Comparison of ENCODE assay signal across 28 cellular contexts in the genomic region with DNA sequence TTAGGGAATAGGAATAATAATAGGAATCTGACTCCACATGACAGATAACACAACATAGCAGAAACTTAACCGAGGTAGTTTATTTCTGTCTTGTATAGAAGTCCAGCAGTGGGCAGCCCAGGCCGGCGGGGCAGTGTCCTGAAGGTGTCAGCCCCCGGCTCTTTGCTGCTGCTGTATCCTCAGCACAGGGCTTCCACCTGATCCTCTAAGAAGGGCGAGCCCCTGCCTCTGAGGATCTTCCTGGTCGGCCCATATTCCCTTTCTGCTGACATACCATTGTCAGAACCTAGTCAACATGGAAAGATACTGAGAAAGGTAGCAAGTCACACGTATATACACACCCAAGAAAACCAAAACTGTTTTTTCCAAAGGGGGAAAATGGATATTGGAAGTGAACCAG. TPM values are rescaled to one million over a fixed set of nuclear protein-coding genes. Genes with fewer than 3 reads are reported as not detected.
DNase-seq lines count a peak whose midpoint lies in the region; ATAC-seq, FAIRE-seq and TF ChIP-seq lines count a peak whose summit lies in the region.
"Had no signal": no experiment of that assay in that cellular context is flagged by ENCODE, and none has a peak within 500 bp of the region (broad histone marks: within the 10 kb centered on the region; RNA-seq: fewer than 3 reads in every experiment).

No MANE protein-coding gene starts in this region.

- no peaks in the 10 kb centered on the region for H3K27me3 ChIP-seq in K562 (ENCODE audit: control insufficient read depth in 2 of 2, insufficient read depth in 2 of 2, low read length in 2 of 2)
- H3K27me3 ChIP-seq in psoas muscle (ENCODE audit: insufficient read depth in 3 of 3, low read length in 2 of 3), result no peaks in the 10 kb centered on the region
- H3K27me3 ChIP-seq: esophagus muscularis mucosa, transverse colon had no signal

- intact Hi-C loops in K562 (cut with micrococcal nuclease), result no loop called here
- intact Hi-C loops in psoas muscle (cut with DNase I), result no loop called here

- no peaks in the 10 kb centered on the region for H3K9me3 Mint-ChIP-seq in activated T-cell treated with anti-CD3 and anti-CD28 coated beads, Interleukin-2, amount 50 U/mL, for 72 hours
- no peaks in the 10 kb centered on the region for H3K9me3 Mint-ChIP-seq in stimulated activated naive B cell treated with anti-CD40 and anti-IgM and Interleukin-4, amounts not matched to agents 10 μg/mL and 1 μg/mL and 100 μg/mL, for 72 hours
- H3K9me3 Mint-ChIP-seq: stimulated activated naive CD8-positive, alpha-beta T cell treated with anti-CD3 and anti-CD28 coated beads, Interleukin-15, amount 100 ng/mL, for 72 hours; T-helper 2 cell treated with Interferon-gamma antibody and Interleukin-4, amounts not matched to agents 5 μg/mL and 100 μg/mL, for 36 hours; WTC11 had no signal

- POLR2A ChIA-PET in K562 (lab: Yijun Ruan, JAX), result no interaction called here

- H3K27ac Mint-ChIP-seq in activated T-cell treated with anti-CD3 and anti-CD28 coated beads, Interleukin-2, amount 50 U/mL, for 72 hours, result peak overlapping the region; percentile 40
- H3K27ac Mint-ChIP-seq in stimulated activated naive B cell treated with anti-CD40 and anti-IgM and Interleukin-4, amounts not matched to agents 10 μg/mL and 1 μg/mL and 100 μg/mL, for 72 hours, result no peak overlapping the region
- H3K27ac Mint-ChIP-seq: stimulated activated naive CD8-positive, alpha-beta T cell treated with anti-CD3 and anti-CD28 coated beads, Interleukin-15, amount 100 ng/mL, for 72 hours; T-helper 2 cell treated with Interferon-gamma antibody and Interleukin-4, amounts not matched to agents 5 μg/mL and 100 μg/mL, for 36 hours; WTC11 had no signal

- H3K4me3 Mint-ChIP-seq in activated T-cell treated with anti-CD3 and anti-CD28 coated beads, Interleukin-2, amount 50 U/mL, for 72 hours, result peak overlapping the region; percentile 10 to 52
- peak overlapping the region in 1 of 2 donors; percentile 6 for H3K4me3 Mint-ChIP-seq in stimulated activated naive B cell treated with anti-CD40 and anti-IgM and Interleukin-4, amounts not matched to agents 10 μg/mL and 1 μg/mL and 100 μg/mL, for 72 hours
- H3K4me3 Mint-ChIP-seq: T-helper 2 cell treated with Interferon-gamma antibody and Interleukin-4, amounts not matched to agents 5 μg/mL and 100 μg/mL, for 36 hours; WTC11 had no signal

- H3K36me3 Mint-ChIP-seq in activated T-cell treated with anti-CD3 and anti-CD28 coated beads, Interleukin-2, amount 50 U/mL, for 72 hours (ENCODE audit: insufficient read depth in 2 of 2), result peaks cover 16 to 25% of the 10 kb centered on the region in 2 donors
- H3K36me3 Mint-ChIP-seq in stimulated activated naive B cell treated with anti-CD40 and anti-IgM and Interleukin-4, amounts not matched to agents 10 μg/mL and 1 μg/mL and 100 μg/mL, for 72 hours, result peaks cover 43 to 59% of the 10 kb centered on the region in 2 donors

- TF ChIP-seq EP300 in K562 (IDR thresholded peaks at IDR 0.05; ENCODE audit: low read length), result no peak

- CTCF ChIA-PET in K562 (lab: Yijun Ruan, JAX; ENCODE audit: low intra/inter-chr PET ratio), result no interaction called here

- peaks cover 39% of the 10 kb centered on the region for H3K36me3 ChIP-seq in K562 (ENCODE audit: control insufficient read depth, insufficient read depth, low read length)
- H3K36me3 ChIP-seq in psoas muscle (ENCODE audit: insufficient read depth in 1 of 2, low read depth in 1 of 2), result peaks cover 3 to 44% of the 10 kb centered on the region in 2 donors
- H3K36me3 ChIP-seq: transverse colon had no signal

- H3K4me2 ChIP-seq in K562 (ENCODE audit: insufficient read depth, low read length), result no peak overlapping the region

- H3K9me1 ChIP-seq in K562 (ENCODE audit: control insufficient read depth, insufficient read depth, low read length), result no peaks in the 10 kb centered on the region

- H3K9me3 ChIP-seq in K562 (replicated peaks; ENCODE audit: control insufficient read depth, insufficient read depth, low read depth, low read length), result no peaks in the 10 kb centered on the region
- H3K9me3 ChIP-seq in psoas muscle, result no peaks in the 10 kb centered on the region
- H3K9me3 ChIP-seq: esophagus muscularis mucosa, transverse colon had no signal

- TF ChIP-seq POLR2A in H54 (IDR thresholded peaks at IDR 0.05; ENCODE audit: low read depth, low read length), result no peak
- TF ChIP-seq POLR2A in K562 (conservative IDR thresholded peaks at IDR 0.05), result no peak

- no peaks in the 10 kb centered on the region; the same call in 2 of the 3 replicates for H3K79me2 ChIP-seq in K562 (ENCODE audit: control insufficient read depth, insufficient read depth, low read length)
- H3K79me2 ChIP-seq: parathyroid adenoma had no signal

- ATAC-seq in activated T-cell treated with anti-CD3 and anti-CD28 coated beads, Interleukin-2, amount 50 U/mL, for 72 hours (replicated peaks in 1 of 2), result no peak
- ATAC-seq in K562, result peak; percentile 45; the same call in 1 of the 3 replicates
- ATAC-seq in psoas muscle, result peak; percentile 52 to 77 (median 63)
- ATAC-seq in stimulated activated naive B cell treated with anti-CD40 and anti-IgM and Interleukin-4, amounts not matched to agents 10 μg/mL and 1 μg/mL and 100 μg/mL, for 72 hours (replicated peaks), result no peak
- ATAC-seq: stimulated activated naive CD8-positive, alpha-beta T cell treated with anti-CD3 and anti-CD28 coated beads, Interleukin-15, amount 100 ng/mL, for 72 hours; WTC11 had no signal

- H3K4me3 ChIP-seq in K562, result no peak overlapping the region
- H3K4me3 ChIP-seq in psoas muscle, result no peak overlapping the region
- H3K4me3 ChIP-seq: esophagus muscularis mucosa, SK-N-MC, transverse colon had no signal

- 54% methylated on average over 5 of the region's 7 CpGs for WGBS in K562 (ENCODE audit: insufficient coverage, low coverage, missing lambda C conversion rate)
- 45 to 75% (median 55%) methylated on average over 7 of the region's 7 CpGs for WGBS in psoas muscle, 3 donors

- FAIRE-seq in H54 (lab: Jason Lieb, UNC), result peak; percentile 89
- FAIRE-seq in K562 (lab: Jason Lieb, UNC), result no peak
- FAIRE-seq: RCC 7860 had no signal

- H3K27ac ChIP-seq in K562 (ENCODE audit: extremely low read depth, low read depth, low read length) (peak overlapping the region; percentile 30; the same call in 1 of the 3 replicates), psoas muscle (peak overlapping the region; percentile 12)
- H3K27ac ChIP-seq: esophagus muscularis mucosa, parathyroid adenoma, SK-N-MC, transverse colon had no signal

- no peak for TF ChIP-seq RAD21 in K562 (CRISPR knock-in tag; conservative IDR thresholded peaks at IDR 0.05 in 1 of 2, IDR thresholded peaks at IDR 0.05 in 1 of 2)

- H2AFZ ChIP-seq in K562 (ENCODE audit: low read depth, low read length), result no peak overlapping the region
- H2AFZ ChIP-seq: parathyroid adenoma had no signal

- H3K4me1 ChIP-seq in K562 (replicated peaks in 1 of 2; ENCODE audit: control insufficient read depth in 2 of 2, insufficient read depth in 2 of 2, low read length in 2 of 2) (peaks cover 0 to 4% of the 10 kb centered on the region in 2 experiments; a peak in 3 of 5 replicates), psoas muscle (peaks cover 6% of the 10 kb centered on the region)
- H3K4me1 ChIP-seq: parathyroid adenoma had no signal

- no peak for TF ChIP-seq CTCF in K562 (IDR thresholded peaks at IDR 0.05 in 2 of 3, conservative IDR thresholded peaks at IDR 0.05 in 1 of 3; ENCODE audit: insufficient read depth in 2 of 3, low read depth in 1 of 3, low read length in 3 of 3)
- no peak for TF ChIP-seq CTCF in psoas muscle (IDR thresholded peaks at IDR 0.05)

- no peak for DNase-seq in activated T-cell treated with anti-CD3 and anti-CD28 coated beads, Interleukin-2, amount 50 U/mL, for 72 hours
- no peak for DNase-seq in activated T-cell treated with anti-CD3 and anti-CD28 coated beads, Interleukin-2, amount 50 U/mL, for 48 hours
- DNase-seq in H54 (ENCODE audit: insufficient read length, low spot score) (no peak), K562 (ENCODE audit: extremely low read depth in 1 of 4, low spot score in 3 of 4) (no peak), psoas muscle (no peak), inferior parietal cortex (ENCODE audit: extremely low spot score) (no peak), amniotic stem cell (lab: John Stamatoyannopoulos, UW) (no peak)
- DNase-seq in stimulated activated naive B cell treated with anti-CD40 and anti-IgM and Interleukin-4, amounts not matched to agents 10 μg/mL and 1 μg/mL and 100 μg/mL, for 72 hours, result no peak
- DNase-seq: ACHN; activated gamma-delta T cell treated with Interleukin-2 at 50 U/mL for 16 hours; aorta; C1 segment of cervical spinal cord; DMS53; effector CD4-positive, alpha-beta T cell; Karpas-422; kidney glomerular epithelial cell; mesenchymal stem cell; NCI-H187 treated with DMSO at 0.1 percent for 48 hours; NCI-H345; transverse colon had no signal

- no peaks in the 10 kb centered on the region for H3K27me3 Mint-ChIP-seq in activated T-cell treated with anti-CD3 and anti-CD28 coated beads, Interleukin-2, amount 50 U/mL, for 72 hours (ENCODE audit: low read depth)
- H3K27me3 Mint-ChIP-seq in stimulated activated naive B cell treated with anti-CD40 and anti-IgM and Interleukin-4, amounts not matched to agents 10 μg/mL and 1 μg/mL and 100 μg/mL, for 72 hours, result no peaks in the 10 kb centered on the region
- H3K27me3 Mint-ChIP-seq: stimulated activated naive CD8-positive, alpha-beta T cell treated with anti-CD3 and anti-CD28 coated beads, Interleukin-15, amount 100 ng/mL, for 72 hours had no signal

- in situ Hi-C loops in K562 (cut with MboI), result no loop called here

- peaks cover 100% of the 10 kb centered on the region for H3K4me1 Mint-ChIP-seq in activated T-cell treated with anti-CD3 and anti-CD28 coated beads, Interleukin-2, amount 50 U/mL, for 72 hours (ENCODE audit: low read depth)
- peaks cover 62 to 90% of the 10 kb centered on the region in 2 donors for H3K4me1 Mint-ChIP-seq in stimulated activated naive B cell treated with anti-CD40 and anti-IgM and Interleukin-4, amounts not matched to agents 10 μg/mL and 1 μg/mL and 100 μg/mL, for 72 hours

- no TSS peak for BruUV-seq in K562 (replicated peaks; lab: Mats Ljungman, UMichigan)

- H4K20me1 ChIP-seq in K562 (replicated peaks; ENCODE audit: control insufficient read depth, insufficient read depth, low read length), result no peaks in the 10 kb centered on the region

- no peak overlapping the region for H3K9ac ChIP-seq in K562 (ENCODE audit: insufficient read depth in 1 of 2, low read depth in 2 of 2, low read length in 2 of 2)
- H3K9ac ChIP-seq: parathyroid adenoma had no signal

RNA-seq across cellular contexts. Expression of gene GPR183, which starts 56.2 kb away (rescaled TPM):
- total RNA-seq in activated T-cell treated with anti-CD3 and anti-CD28 coated beads, Interleukin-2, amount 50 U/mL, for 72 hours, result 10 to 100 TPM; 32.8 to 57.5 TPM
- total RNA-seq in K562 (2011; cell fraction: chromatin; rRNA removed; ENCODE audit: low replicate concordance), result 3.6 and 4.7 TPM in 2 replicates
- 2.6 and 4.0 TPM in 2 replicates for total RNA-seq in K562 (2011; cell fraction: nucleolus; rRNA removed)
- total RNA-seq in K562 (2011; cell fraction: nucleoplasm; rRNA removed), result 4.1 and 5.4 TPM in 2 replicates
- total RNA-seq in K562 (2014; rRNA removed) (1.3 and 1.6 TPM in 2 replicates), K562 (2014; rRNA removed; fragmentation: Illumina TruSeq; extraction: Trizol) (2.9 and 3.5 TPM in 2 replicates), K562 (2015; rRNA removed; fragmentation: Illumina TruSeq; extraction: Trizol) (9.3 and 10.0 TPM in 2 replicates), K562 (2021) (2.3 TPM in 2 replicates), psoas muscle (1 to 10 TPM in 2 of 4 donors, under 1 TPM in 2; 0.80 to 1.4 (median 1.00) TPM)
- polyA plus RNA-seq in K562 (2011; rRNA removed) (2.6 and 9.4 TPM in 2 replicates), K562 (2014; fragmentation: Illumina TruSeq; extraction: Trizol) (3.6 and 3.7 TPM in 2 replicates), K562 (2014; fragmentation: Nextera tagmentation; extraction: Ambion mirVana) (10 to 100 TPM in 1 of 2 experiments, 1 to 10 TPM in 1; 6.9 to 10.2 TPM), K562 (2014; rRNA removed) (1.9 and 2.5 TPM in 2 replicates), psoas muscle (under 1 TPM; 0.67 to 0.69 (median 0.69) TPM)
- 1.7 and 5.1 TPM in 2 replicates for polyA plus RNA-seq in K562 (2011; cell fraction: cytosol; rRNA removed)
- 0.97 and 2.6 TPM in 2 replicates for polyA plus RNA-seq in K562 (2011; cell fraction: nucleus; rRNA removed)
- 3.7 and 8.1 TPM in 2 replicates for polyA plus RNA-seq in K562 (2012)
- polyA minus RNA-seq in K562 (2011; rRNA and poly(A)+ RNA removed), result 2.0 and 6.3 TPM in 2 replicates
- 2.6 TPM in 1 of 2 replicates, not detected in the other for polyA minus RNA-seq in K562 (2011; cell fraction: cytosol; rRNA and poly(A)+ RNA removed)
- polyA minus RNA-seq in K562 (2011; cell fraction: nucleus; rRNA and poly(A)+ RNA removed), result 0.78 and 0.81 TPM in 2 replicates
- total RNA-seq: HT1080 had no signal

Comparison
In these comparisons a context has a peak if more than half of its experiments do, and no peak if none do; other contexts are left out.
1. ATAC-seq: peak in K562 (single experiment) and psoas muscle (4 of 4); none in activated T-cell treated with anti-CD3 and anti-CD28 coated beads, Interleukin-2, amount 50 U/mL, for 72 hours (0 of 2) and stimulated activated naive B cell treated with anti-CD40 and anti-IgM and Interleukin-4, amounts not matched to agents 10 μg/mL and 1 μg/mL and 100 μg/mL, for 72 hours (0 of 2).